In the genomic region with DNA sequence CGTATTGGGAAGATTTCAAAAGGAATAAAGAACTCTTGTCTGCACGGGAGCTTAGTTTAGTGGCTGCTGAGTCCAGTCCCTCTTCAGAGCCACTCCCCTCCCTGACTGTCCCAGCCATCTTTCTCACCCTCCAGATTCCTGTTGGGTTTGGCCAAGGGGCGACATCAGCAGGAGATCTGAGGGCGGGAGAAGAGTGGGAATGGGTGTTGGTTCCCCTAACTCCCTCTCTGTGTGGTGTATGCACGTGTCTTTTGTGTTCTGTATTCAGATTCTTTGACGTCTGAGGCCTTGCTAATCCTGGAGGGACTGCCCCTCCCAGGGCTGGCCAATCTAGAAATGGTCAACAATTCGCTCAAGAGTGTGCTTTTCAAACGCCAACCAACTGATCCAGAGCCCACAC, we compare ENCODE assay signal across 23 cellular contexts. TPM values are rescaled to one million over a fixed set of nuclear protein-coding genes. Genes with fewer than 3 reads are reported as not detected.
"Had no signal": no experiment of that assay in that cellular context is flagged by ENCODE, and none has a peak within 500 bp of the region (broad histone marks: within the 10 kb centered on the region; RNA-seq: fewer than 3 reads in every experiment).

No MANE protein-coding gene starts in this region.

- H3K36me3 ChIP-seq: prostate gland, spleen had no signal

- DNase-seq: activated CD4-positive, alpha-beta memory T cell treated with anti-CD3 and anti-CD28 coated beads, Interleukin-2, amount 10 ng/mL, durations not matched to agents 7 days and 5 days; activated CD4-positive, alpha-beta T cell treated with anti-CD3 and anti-CD28 coated beads, Interleukin-2, amount 10 ng/mL, durations not matched to agents 24 days and 14 days; activated CD4-positive, CD25-positive, alpha-beta regulatory T cell treated with anti-CD3 and anti-CD28 coated beads, Interleukin-2, amount 50 U/mL, for 72 hours; activated CD8-positive, alpha-beta memory T cell treated with anti-CD3 and anti-CD28 coated beads, Interleukin-2, amount 50 U/mL, for 48 hours; activated gamma-delta T cell; activated naive CD4-positive, alpha-beta T cell treated with anti-CD3 and anti-CD28 coated beads, Interleukin-2, amount 10 ng/mL, durations not matched to agents 7 days and 5 days; activated naive CD8-positive, alpha-beta T cell treated with anti-CD3 and anti-CD28 coated beads, Interleukin-2, amount 10 ng/mL, durations not matched to agents 7 days and 5 days; activated T-cell treated with anti-CD3 and anti-CD28 coated beads, Interleukin-2, amount 50 U/mL, for 24 hours; amniotic stem cell; central memory CD4-positive, alpha-beta T cell; endodermal cell; foreskin melanocyte; islet precursor cell; midbrain; naive thymus-derived CD4-positive, alpha-beta T cell; retina; spleen; stimulated activated naive CD4-positive, alpha-beta T cell treated with Interleukin-2 at 50 U/mL for 16 hours; T-helper 2 cell; testis; trophoblast cell had no signal

- H3K4me3 ChIP-seq: prostate gland, spleen, testis had no signal

- H3K27ac ChIP-seq: prostate gland, spleen, testis had no signal

- FAIRE-seq: urothelium cell line had no signal

- H3K9me3 ChIP-seq: prostate gland, testis had no signal

- H3K27me3 ChIP-seq: spleen, testis had no signal

- H3K4me1 ChIP-seq: prostate gland, spleen, testis had no signal

RNA-seq across cellular contexts. Expression of gene CYTL1, which starts 37.4 kb away (rescaled TPM):
- total RNA-seq: activated CD4-positive, alpha-beta memory T cell treated with anti-CD3 and anti-CD28 coated beads, Interleukin-2, amount 10 ng/mL, durations not matched to agents 7 days and 5 days; activated CD4-positive, alpha-beta T cell treated with anti-CD3 and anti-CD28 coated beads, Interleukin-2, amount 10 ng/mL, durations not matched to agents 24 days and 14 days; activated naive CD8-positive, alpha-beta T cell treated with anti-CD3 and anti-CD28 coated beads, Interleukin-2, amount 10 ng/mL, durations not matched to agents 7 days and 5 days had no signal
- polyA plus RNA-seq: naive thymus-derived CD4-positive, alpha-beta T cell had no signal
